12 cellular contexts compared by ENCODE assay signal in the genomic region with DNA sequence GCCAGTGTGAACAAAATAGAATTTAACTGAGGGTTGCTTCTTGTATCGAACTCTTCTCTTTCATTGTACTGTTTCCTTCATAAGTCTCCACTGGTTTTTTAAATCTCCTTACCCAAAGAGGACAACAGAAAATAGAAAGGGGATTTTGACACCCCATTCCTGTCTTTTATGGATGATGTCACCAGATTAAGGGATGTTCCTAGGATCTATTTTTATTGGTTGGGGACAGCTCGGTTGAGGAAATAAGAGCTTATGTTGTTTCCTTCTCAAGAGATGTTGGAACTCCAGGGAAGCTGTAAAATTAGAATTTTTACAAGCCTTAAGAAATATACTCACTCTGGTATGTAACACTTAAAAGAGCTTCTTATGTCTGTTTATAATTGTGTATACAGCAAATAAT.
A peak's percentile ranks its signal among the peaks of the same experiment; 100 is the strongest.
DNase-seq lines count a peak whose midpoint lies in the region; ATAC-seq and TF ChIP-seq lines count a peak whose summit lies in the region.
"Had no signal": no experiment of that assay in that cellular context is flagged by ENCODE, and none has a peak within 500 bp of the region (broad histone marks: within the 10 kb centered on the region; RNA-seq: fewer than 3 reads in every experiment).

No MANE protein-coding gene starts in this region.

- H3K27ac ChIP-seq in breast epithelium = peak overlapping the region; percentile 38 to 82
- peak overlapping the region; percentile 76 to 93 (median 79) for H3K27ac ChIP-seq in right lobe of liver
- peak overlapping the region; percentile 80 for H3K27ac ChIP-seq in urinary bladder (ENCODE audit: low read depth)

- TF ChIP-seq CTCF in breast epithelium (IDR thresholded peaks at IDR 0.05) = no peak
- TF ChIP-seq CTCF in right lobe of liver (IDR thresholded peaks at IDR 0.05) = no peak

- intact Hi-C loops in breast epithelium (cut with DNase I; ENCODE audit: low total_unique reads) = no loop called here
- intact Hi-C loops in right lobe of liver (cut with DNase I) = no loop called here

- H3K4me1 ChIP-seq in breast epithelium = peaks cover 0 to 6% of the 10 kb centered on the region in 2 donors
- H3K4me1 ChIP-seq in right lobe of liver = peaks cover 0 to 13% (median 2%) of the 10 kb centered on the region in 4 donors
- H3K4me1 ChIP-seq in urinary bladder (ENCODE audit: insufficient read depth) = no peaks in the 10 kb centered on the region

- TF ChIP-seq POLR2A in breast epithelium (IDR thresholded peaks at IDR 0.05) = no peak
- TF ChIP-seq POLR2A in right lobe of liver (IDR thresholded peaks at IDR 0.05) = no peak

- no peaks in the 10 kb centered on the region for H3K36me3 ChIP-seq in breast epithelium
- H3K36me3 ChIP-seq in right lobe of liver = no peaks in the 10 kb centered on the region
- no peaks in the 10 kb centered on the region for H3K36me3 ChIP-seq in urinary bladder (ENCODE audit: insufficient read depth)
- H3K36me3 ChIP-seq: sigmoid colon had no signal

- ATAC-seq in right lobe of liver = no peak
- ATAC-seq in GM19351 (IDR thresholded peaks at IDR 0.05; ENCODE audit: unreplicated experiment) = no peak
- no peak for ATAC-seq in HG02852 (IDR thresholded peaks at IDR 0.05; ENCODE audit: unreplicated experiment)

- WGBS in right lobe of liver (ENCODE audit: insufficient coverage, low coverage, low lambda C conversion rate, missing lambda C conversion rate) = 65% methylated on average over 2 of the region's 2 CpGs
- 41% methylated on average over 2 of the region's 2 CpGs for WGBS in urinary bladder

- H3K4me3 ChIP-seq in breast epithelium (no peak overlapping the region), right lobe of liver (no peak overlapping the region), urinary bladder (ENCODE audit: low read depth, low read length) (no peak overlapping the region)
- H3K4me3 ChIP-seq: sigmoid colon had no signal

- H3K9me3 ChIP-seq in breast epithelium (no peaks in the 10 kb centered on the region), right lobe of liver (no peaks in the 10 kb centered on the region)
- H3K9me3 ChIP-seq: sigmoid colon had no signal

- H3K27me3 ChIP-seq in breast epithelium (no peaks in the 10 kb centered on the region), right lobe of liver (no peaks in the 10 kb centered on the region)
- H3K27me3 ChIP-seq: sigmoid colon had no signal

- peak; percentile 54 for DNase-seq in DMS53 (lab: John Stamatoyannopoulos, UW)
- no peak for DNase-seq in DMS53 treated with DMSO at 0.1 percent for 48 hours (lab: John Stamatoyannopoulos, UW; ENCODE audit: unreplicated experiment)
- DNase-seq in breast epithelium (ENCODE audit: low spot score in 2 of 2) = no peak
- no peak for DNase-seq in right lobe of liver
- no peak for DNase-seq in NCI-H2196 treated with DMSO at 0.1 percent for 48 hours (lab: John Stamatoyannopoulos, UW; ENCODE audit: unreplicated experiment)
- DNase-seq: 8988T, activated gamma-delta T cell, naive B cell, sigmoid colon had no signal
